Comparison of ENCODE assay signal across 8 cellular contexts in the genomic region with DNA sequence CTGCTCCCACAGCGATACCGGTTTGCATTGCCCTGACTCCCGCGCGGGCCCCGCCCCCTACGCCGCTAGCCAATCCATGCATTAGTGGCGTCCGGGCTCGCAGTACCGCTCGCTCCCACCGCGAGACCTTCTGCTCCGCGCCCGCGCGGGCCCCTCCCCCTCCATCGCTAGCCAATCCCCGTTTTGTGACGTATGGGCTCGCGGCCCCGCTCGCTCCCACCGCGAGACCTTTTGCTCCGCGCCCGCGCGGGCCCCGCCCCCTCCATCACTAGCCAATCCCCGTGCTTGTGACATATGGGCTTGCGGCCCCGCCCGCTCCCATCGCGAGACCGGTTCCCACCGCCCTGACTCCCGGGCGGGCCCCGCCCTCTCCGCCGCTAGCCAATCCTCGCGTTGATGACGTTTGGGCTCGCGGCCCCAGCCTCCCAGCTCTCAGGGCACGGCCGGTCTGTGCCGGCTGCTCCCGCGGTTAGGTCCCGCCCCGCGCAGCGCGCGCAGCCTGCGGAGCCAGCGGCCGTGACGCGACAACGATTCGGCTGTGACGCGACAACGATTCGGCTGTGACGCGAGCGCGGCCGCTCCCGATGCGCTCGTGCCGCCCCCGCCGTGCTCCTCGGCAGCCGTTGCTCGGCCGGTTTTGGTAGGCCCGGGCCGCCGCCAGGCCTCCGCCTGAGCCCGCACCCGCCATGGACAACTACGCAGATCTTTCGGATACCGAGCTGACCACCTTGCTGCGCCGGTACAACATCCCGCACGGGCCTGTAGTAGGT. TPM values are rescaled to one million over a fixed set of nuclear protein-coding genes. Genes with fewer than 3 reads are reported as not detected.
DNase-seq lines count a peak whose midpoint lies in the region; ATAC-seq, FAIRE-seq and TF ChIP-seq lines count a peak whose summit lies in the region.

EMD (plus strand) TSS at position 497 of the 770 bp plus-strand sequence; CDS start at position 687, 190 bp downstream.

- H3K9me3 Mint-ChIP-seq in T-helper 2 cell treated with Interferon-gamma antibody and Interleukin-4, amounts not matched to agents 5 μg/mL and 100 μg/mL, for 36 hours = no peaks in the 10 kb centered on the region
- no peaks in the 10 kb centered on the region for H3K9me3 Mint-ChIP-seq in astrocyte (ENCODE audit: unreplicated experiment)

- peak within 1 kb of the TSS; percentile 47 for H2AFZ ChIP-seq in astrocyte (ENCODE audit: low read depth, low read length)

- peak within 1 kb of the TSS; percentile 98 for H3K9ac ChIP-seq in astrocyte (ENCODE audit: low read length)
- peak within 1 kb of the TSS; percentile 80 for H3K9ac ChIP-seq in rectal smooth muscle tissue (ENCODE audit: low read length)

- H3K4me1 ChIP-seq in astrocyte (ENCODE audit: insufficient read depth, low read length) = peaks cover 16% of the 10 kb centered on the region
- no peaks in the 10 kb centered on the region for H3K4me1 ChIP-seq in right cardiac atrium (ENCODE audit: control insufficient read depth, insufficient read depth, low read length)
- H3K4me1 ChIP-seq in rectal smooth muscle tissue (ENCODE audit: control insufficient read depth, insufficient read depth, low read length) = peaks cover 15% of the 10 kb centered on the region
- H3K4me1 ChIP-seq in aorta (ENCODE audit: control insufficient read depth in 1 of 2, insufficient read depth in 2 of 2, low read length in 2 of 2) = no peaks in the 10 kb centered on the region

- H3K27ac Mint-ChIP-seq in T-helper 2 cell treated with Interferon-gamma antibody and Interleukin-4, amounts not matched to agents 5 μg/mL and 100 μg/mL, for 36 hours = peak within 1 kb of the TSS; percentile 91
- H3K27ac Mint-ChIP-seq in astrocyte (ENCODE audit: unreplicated experiment) = peak within 1 kb of the TSS; percentile 98

- H3K4me2 ChIP-seq in astrocyte (ENCODE audit: low read length) = peak within 1 kb of the TSS; percentile 93

- ATAC-seq in GM18499 (IDR thresholded peaks at IDR 0.05; ENCODE audit: insufficient read depth, unreplicated experiment) (peak; percentile 66), HG02943 (IDR thresholded peaks at IDR 0.05; ENCODE audit: low read depth, unreplicated experiment) (peak; percentile 80), right cardiac atrium (peak; percentile 93 to 94), aorta (ENCODE audit: low FRiP score) (peak; percentile 92)

- H3K27ac ChIP-seq in astrocyte (ENCODE audit: low read depth, low read length) = peak within 1 kb of the TSS; percentile 92
- peak within 1 kb of the TSS; percentile 99 for H3K27ac ChIP-seq in right cardiac atrium (ENCODE audit: low read length)
- peak within 1 kb of the TSS; percentile 97 for H3K27ac ChIP-seq in rectal smooth muscle tissue (ENCODE audit: low read depth, low read length)
- peak within 1 kb of the TSS; percentile 61 to 92 for H3K27ac ChIP-seq in aorta (ENCODE audit: low read depth in 1 of 2, low read length in 2 of 2)

- H3K36me3 ChIP-seq in astrocyte (ENCODE audit: insufficient read depth, low read length) = no peaks in the 10 kb centered on the region
- no peaks in the 10 kb centered on the region for H3K36me3 ChIP-seq in rectal smooth muscle tissue (ENCODE audit: control insufficient read depth, insufficient read depth, low read length)
- no peaks in the 10 kb centered on the region for H3K36me3 ChIP-seq in aorta (ENCODE audit: control insufficient read depth in 1 of 2, insufficient read depth in 2 of 2, low read length in 1 of 2)

- H3K27me3 Mint-ChIP-seq in T-helper 2 cell treated with Interferon-gamma antibody and Interleukin-4, amounts not matched to agents 5 μg/mL and 100 μg/mL, for 36 hours (ENCODE audit: low read depth) = no peaks in the 10 kb centered on the region
- H3K27me3 Mint-ChIP-seq in astrocyte (ENCODE audit: low read depth, unreplicated experiment) = no peaks in the 10 kb centered on the region

- H3K4me1 Mint-ChIP-seq in T-helper 2 cell treated with Interferon-gamma antibody and Interleukin-4, amounts not matched to agents 5 μg/mL and 100 μg/mL, for 36 hours (ENCODE audit: low read depth) = peaks cover 11% of the 10 kb centered on the region
- peaks cover 7% of the 10 kb centered on the region for H3K4me1 Mint-ChIP-seq in astrocyte (ENCODE audit: low read depth, unreplicated experiment)

- H3K27me3 ChIP-seq in astrocyte (ENCODE audit: insufficient read depth, low read length) = no peaks in the 10 kb centered on the region
- no peaks in the 10 kb centered on the region for H3K27me3 ChIP-seq in right cardiac atrium (ENCODE audit: control insufficient read depth, insufficient read depth)
- no peaks in the 10 kb centered on the region for H3K27me3 ChIP-seq in rectal smooth muscle tissue (ENCODE audit: control insufficient read depth, insufficient read depth, low read length)
- H3K27me3 ChIP-seq in aorta (ENCODE audit: control insufficient read depth in 1 of 2, insufficient read depth in 2 of 2, low read length in 1 of 2) = no peaks in the 10 kb centered on the region

- FAIRE-seq in astrocyte (lab: Jason Lieb, UNC) = no peak

- peak within 1 kb of the TSS; percentile 85 for H3K4me3 Mint-ChIP-seq in T-helper 2 cell treated with Interferon-gamma antibody and Interleukin-4, amounts not matched to agents 5 μg/mL and 100 μg/mL, for 36 hours
- H3K4me3 Mint-ChIP-seq in astrocyte (ENCODE audit: unreplicated experiment) = peak within 1 kb of the TSS; percentile 92

- H3K4me3 ChIP-seq in astrocyte (ENCODE audit: insufficient read depth, low read depth, low read length) (peak within 1 kb of the TSS; percentile 69), right cardiac atrium (ENCODE audit: low read length) (peak within 1 kb of the TSS; percentile 92), rectal smooth muscle tissue (ENCODE audit: low read length) (peak within 1 kb of the TSS; percentile 65), aorta (ENCODE audit: low read length in 2 of 2) (peak within 1 kb of the TSS; percentile 55 to 90)

- DNase-seq in NCI-H1930 (lab: John Stamatoyannopoulos, UW) = peak; percentile 99 to 100
- peak; percentile 96 for DNase-seq in T-helper 2 cell treated with Interferon-gamma antibody and Interleukin-4, amounts not matched to agents 5 μg/mL and 100 μg/mL, for 36 hours (ENCODE audit: low spot score)
- peak; percentile 90 for DNase-seq in astrocyte (ENCODE audit: low read depth)
- DNase-seq in right cardiac atrium = peak; percentile 98 to 100 (median 99)
- peak; percentile 98 to 99 for DNase-seq in aorta

- peaks cover 14% of the 10 kb centered on the region for H3K36me3 Mint-ChIP-seq in T-helper 2 cell treated with Interferon-gamma antibody and Interleukin-4, amounts not matched to agents 5 μg/mL and 100 μg/mL, for 36 hours (ENCODE audit: low read depth)
- no peaks in the 10 kb centered on the region for H3K36me3 Mint-ChIP-seq in astrocyte (ENCODE audit: low read depth, unreplicated experiment)

- H3K9me3 ChIP-seq in astrocyte (ENCODE audit: insufficient read depth, low read depth, low read length) (no peaks in the 10 kb centered on the region), right cardiac atrium (ENCODE audit: control insufficient read depth, low read length) (no peaks in the 10 kb centered on the region), aorta (ENCODE audit: control insufficient read depth, low read length) (no peaks in the 10 kb centered on the region)

- peaks cover 26% of the 10 kb centered on the region for H4K20me1 ChIP-seq in astrocyte (ENCODE audit: insufficient read depth, low read length)

- intact Hi-C loops in right cardiac atrium (cut with DNase I) (no loop called here), aorta (cut with DNase I) (no loop called here)

- H3K79me2 ChIP-seq in astrocyte (ENCODE audit: insufficient read depth, low read length) = peaks cover 38% of the 10 kb centered on the region

- under 1% methylated on average over 102 of the region's 103 CpGs for WGBS in right cardiac atrium
- WGBS in aorta, 2 donors = 0 to 40% methylated on average over 88 to 103 of the region's 103 CpGs

- no peak for TF ChIP-seq CTCF in astrocyte (IDR thresholded peaks at IDR 0.05; ENCODE audit: insufficient read depth, low read depth, low read length)

RNA-seq across cellular contexts. Expression of gene EMD, which starts in this region (rescaled TPM):
- 75.6 and 75.7 TPM in 2 replicates for total RNA-seq in astrocyte
- total RNA-seq in right cardiac atrium = 10 to 100 TPM; 58.5 to 72.9 (median 60.0) TPM
- polyA plus RNA-seq in right cardiac atrium = 86.1 TPM
- 10 to 100 TPM; 49.9 to 73.1 TPM for total RNA-seq in aorta
- polyA plus RNA-seq in aorta = 100 to 1,000 TPM in 1 of 2 donors, 10 to 100 TPM in 1; 97.7 to 157 TPM

Comparison
In these comparisons a context has a peak if more than half of its experiments do, and no peak if none do; other contexts are left out.
1. Peak in every context shown above with its lines: DNase-seq, ATAC-seq, H3K4me3 ChIP-seq and H3K27ac ChIP-seq.